11 cellular contexts compared by ENCODE assay signal in genomic region chr20:10603378-10603777, GRCh38.
A peak's percentile ranks its signal among the peaks of the same experiment; 100 is the strongest.
DNase-seq lines count a peak whose midpoint lies in the region; ATAC-seq, FAIRE-seq and TF ChIP-seq lines count a peak whose summit lies in the region.
"Had no signal": no experiment of that assay in that cellular context is flagged by ENCODE, and none has a peak within 500 bp of the region (broad histone marks: within the 10 kb centered on the region; RNA-seq: fewer than 3 reads in every experiment).

No MANE protein-coding gene starts in this region.

- H3K27me3 ChIP-seq in heart right ventricle: no peaks in the 10 kb centered on the region
- H3K27me3 ChIP-seq in neuronal stem cell (ENCODE audit: control insufficient read depth in 3 of 3, insufficient read depth in 3 of 3, low read depth in 1 of 3, low read length in 3 of 3): no peaks in the 10 kb centered on the region
- no peaks in the 10 kb centered on the region for H3K27me3 ChIP-seq in upper lobe of right lung
- H3K27me3 ChIP-seq: BE2C had no signal

- H3K9me3 ChIP-seq in heart right ventricle (peaks cover 0 to 7% (median 0%) of the 10 kb centered on the region in 11 donors), neuronal stem cell (replicated peaks in 1 of 2; ENCODE audit: control insufficient read depth in 2 of 2, insufficient read depth in 1 of 2, low read depth in 1 of 2, low read length in 2 of 2) (peaks cover 0 to 4% of the 10 kb centered on the region in 2 donors), upper lobe of right lung (no peaks in the 10 kb centered on the region)
- H3K9me3 ChIP-seq: BE2C had no signal

- H2BK120ac ChIP-seq in neuronal stem cell (ENCODE audit: low read depth, low read length): no peak overlapping the region

- H3K4me1 ChIP-seq in heart right ventricle (peaks cover 0 to 30% (median 11%) of the 10 kb centered on the region in 9 donors), neuronal stem cell (ENCODE audit: control insufficient read depth in 2 of 2, insufficient read depth in 1 of 2, low read depth in 1 of 2, low read length in 2 of 2) (peaks cover 11 to 12% of the 10 kb centered on the region in 2 donors), upper lobe of right lung (peaks cover 19% of the 10 kb centered on the region)
- H3K4me1 ChIP-seq: BE2C had no signal

- TF ChIP-seq CTCF in heart right ventricle (IDR thresholded peaks at IDR 0.05): no peak
- TF ChIP-seq CTCF in upper lobe of right lung (IDR thresholded peaks at IDR 0.05): no peak
- TF ChIP-seq CTCF in D721Med (IDR thresholded peaks at IDR 0.05; ENCODE audit: insufficient read depth, missing control alignments): no peak

- no peak overlapping the region for H4K8ac ChIP-seq in neuronal stem cell (ENCODE audit: low read depth, low read length)

- no peak overlapping the region for H3K9ac ChIP-seq in neuronal stem cell (ENCODE audit: low read depth, low read length, poor library complexity)

- WGBS in heart right ventricle, 2 donors: 85 to 87% methylated on average over 4 of the region's 4 CpGs
- no CpG with 5 or more reads among the region's 4 CpGs for WGBS in neuronal stem cell (ENCODE audit: extremely low coverage in 2 of 2, insufficient read length in 2 of 2, insufficient replicate concordance in 1 of 2), 2 donors

- H2AFZ ChIP-seq in neuronal stem cell (ENCODE audit: low read length): no peak overlapping the region

- H3K27ac ChIP-seq in heart right ventricle (peak overlapping the region in 9 of 10 donors; percentile 32 to 81 (median 66)), cingulate gyrus (ENCODE audit: low read depth, low read length) (peak overlapping the region; percentile 50), neuronal stem cell (replicated peaks; ENCODE audit: low read length) (no peak overlapping the region), upper lobe of right lung (peak overlapping the region; percentile 53)

- ATAC-seq in heart right ventricle (no peak), Right ventricle myocardium superior (ENCODE audit: poor library complexity) (no peak), upper lobe of right lung (peak; percentile 18), GM19035 (IDR thresholded peaks at IDR 0.05; ENCODE audit: unreplicated experiment) (no peak)
- ATAC-seq: left colon had no signal

- H2BK15ac ChIP-seq in neuronal stem cell (ENCODE audit: low read length): no peak overlapping the region

- no peak overlapping the region for H3K14ac ChIP-seq in neuronal stem cell (ENCODE audit: low read length)

- H3K23ac ChIP-seq in neuronal stem cell (ENCODE audit: low read depth, low read length, poor library complexity): no peak overlapping the region

- FAIRE-seq in D721Med (lab: Jason Lieb, UNC): no peak

- peak overlapping the region; percentile 81 for H3K18ac ChIP-seq in neuronal stem cell (ENCODE audit: low read length)

- H3K36me3 ChIP-seq in heart right ventricle (peaks cover 0 to 8% (median 0%) of the 10 kb centered on the region in 9 donors), neuronal stem cell (replicated peaks in 1 of 2; ENCODE audit: control insufficient read depth in 2 of 2, insufficient read depth in 2 of 2, low read length in 2 of 2) (peaks cover 0 to 5% of the 10 kb centered on the region in 2 donors), upper lobe of right lung (no peaks in the 10 kb centered on the region)
- H3K36me3 ChIP-seq: BE2C had no signal

- H3K4me3 ChIP-seq in heart right ventricle (no peak overlapping the region), neuronal stem cell (ENCODE audit: low read length in 2 of 2) (no peak overlapping the region), upper lobe of right lung (no peak overlapping the region)

- H4K91ac ChIP-seq in neuronal stem cell (ENCODE audit: low read depth, low read length, poor library complexity): no peak overlapping the region

- H2AK5ac ChIP-seq in neuronal stem cell (ENCODE audit: low read depth, low read length): peak overlapping the region; percentile 29

- H3K4me2 ChIP-seq in neuronal stem cell (ENCODE audit: insufficient read depth, low read length, poor library complexity, severe bottlenecking): no peak overlapping the region

- H3K4ac ChIP-seq in neuronal stem cell (ENCODE audit: low read length): no peak overlapping the region

- DNase-seq in heart right ventricle (no peak), Right ventricle myocardium superior (no peak), neuronal stem cell (ENCODE audit: low spot score) (no peak), upper lobe of right lung (no peak), OCI-M1 (lab: John Stamatoyannopoulos, UW) (no peak), D721Med (ENCODE audit: insufficient read length, low spot score) (no peak)
- DNase-seq: BE2C; central memory CD4-positive, alpha-beta T cell; left colon had no signal

- no peak overlapping the region for H2BK5ac ChIP-seq in neuronal stem cell (ENCODE audit: low read length)

- H3K79me1 ChIP-seq in neuronal stem cell (ENCODE audit: low read depth, low read length): no peaks in the 10 kb centered on the region

- intact Hi-C loops in heart right ventricle (cut with DNase I) (no loop called here), Right ventricle myocardium superior (cut with DNase I) (no loop called here), upper lobe of right lung (cut with DNase I) (no loop called here)

- H2BK12ac ChIP-seq in neuronal stem cell (ENCODE audit: low read length): peak overlapping the region; percentile 19
